Comparison of ENCODE assay signal across 8 cellular contexts in genomic region chr11:47269002-47269828, GRCh38. TPM values are rescaled to one million over a fixed set of nuclear protein-coding genes. Genes with fewer than 3 reads are reported as not detected.
DNase-seq lines count a peak whose midpoint lies in the region; ATAC-seq, FAIRE-seq and TF ChIP-seq lines count a peak whose summit lies in the region.

No MANE protein-coding gene starts in this region.

- ATAC-seq in GM18498 (IDR thresholded peaks at IDR 0.05; ENCODE audit: unreplicated experiment), result peak; percentile 60
- peak; percentile 51 for ATAC-seq in HG02885 (IDR thresholded peaks at IDR 0.05; ENCODE audit: poor library complexity, unreplicated experiment)

- DNase-seq in NCI-H1694 treated with DMSO at 0.1 percent for 48 hours (lab: John Stamatoyannopoulos, UW) (peak; percentile 83), T-helper 2 cell (peak; percentile 72 to 95 (median 74)), right atrium auricular region (ENCODE audit: low spot score) (peak; percentile 86), putamen (ENCODE audit: low spot score) (peak; percentile 90), urothelium cell line (ENCODE audit: low spot score) (peak; percentile 97)

- H3K4me3 ChIP-seq in right atrium auricular region, result peak overlapping the region; percentile 86 to 90

- H3K4me1 ChIP-seq in right atrium auricular region, result peaks cover 0 to 53% of the 10 kb centered on the region in 2 donors

- H3K9me3 ChIP-seq in right atrium auricular region, result no peaks in the 10 kb centered on the region

- peak overlapping the region; percentile 93 for H3K27ac ChIP-seq in angular gyrus (ENCODE audit: low read depth, low read length)
- peak overlapping the region; percentile 89 to 97 for H3K27ac ChIP-seq in right atrium auricular region

- FAIRE-seq in urothelium cell line (lab: Jason Lieb, UNC), result no peak

- H3K36me3 ChIP-seq in right atrium auricular region, result no peaks in the 10 kb centered on the region

- no peak for TF ChIP-seq CTCF in right atrium auricular region (IDR thresholded peaks at IDR 0.05)

- no peaks in the 10 kb centered on the region for H3K27me3 ChIP-seq in right atrium auricular region

RNA-seq across cellular contexts. Expression of gene MADD, which starts 0.7 kb away (rescaled TPM):
- total RNA-seq in right atrium auricular region, result 10 to 100 TPM; 28.2 to 49.8 TPM

RNA-seq across cellular contexts. Expression of gene NR1H3, which starts 11.4 kb away (rescaled TPM):
- total RNA-seq in right atrium auricular region, result 10 to 100 TPM; 15.9 to 23.2 TPM

RNA-seq across cellular contexts. Expression of gene ACP2, which starts 20.6 kb away (rescaled TPM):
- 10 to 100 TPM; 45.2 to 59.4 TPM for total RNA-seq in right atrium auricular region

RNA-seq across cellular contexts. Expression of gene DDB2, which starts 54.4 kb away (rescaled TPM):
- total RNA-seq in right atrium auricular region, result 10 to 100 TPM in 1 of 2 donors, 1 to 10 TPM in 1; 8.8 to 12.0 TPM

Comparison
In these comparisons a context has a peak if more than half of its experiments do, and no peak if none do; other contexts are left out.
1. Peak in every context shown above with its lines: DNase-seq, ATAC-seq, H3K4me3 ChIP-seq and H3K27ac ChIP-seq.